26 cellular contexts compared by ENCODE assay signal in the genomic region with DNA sequence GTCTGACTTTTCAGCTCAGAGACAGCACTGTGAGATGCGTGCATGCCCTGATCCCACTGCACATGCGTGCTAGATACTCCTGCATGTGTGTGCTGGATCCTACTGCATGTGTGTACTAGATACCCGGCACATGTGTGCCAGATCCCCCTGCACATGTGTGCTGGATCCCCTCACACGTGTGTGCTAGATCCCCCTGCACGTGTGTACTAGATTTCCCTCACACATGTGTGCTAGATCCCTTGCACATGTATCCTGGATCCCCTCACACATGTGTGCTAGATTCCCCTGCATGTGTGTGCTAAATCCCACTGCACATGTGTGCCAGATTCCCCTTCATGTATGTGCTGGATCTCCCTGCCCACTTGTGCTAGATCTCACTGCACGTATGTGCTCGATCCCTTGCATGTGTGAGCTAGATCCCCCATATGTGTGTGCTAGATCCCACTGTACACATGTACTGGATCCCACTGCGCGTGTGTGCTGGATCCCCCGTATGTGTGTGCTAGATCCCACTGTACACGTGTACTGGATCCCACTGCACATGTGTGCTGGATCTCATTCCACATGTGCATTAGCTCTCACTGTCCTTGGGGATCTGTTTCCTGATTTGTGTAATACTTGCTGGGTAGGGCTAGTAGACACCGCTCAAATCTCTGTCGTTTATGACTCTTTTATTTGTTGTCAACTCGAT.
"Had no signal": no experiment of that assay in that cellular context is flagged by ENCODE, and none has a peak within 500 bp of the region (broad histone marks: within the 10 kb centered on the region; RNA-seq: fewer than 3 reads in every experiment).

No MANE protein-coding gene starts in this region.

- DNase-seq: Karpas-422, KG1, MG63, NCI-H1092, NCI-H1105 treated with DMSO at 0.1 percent for 48 hours, NCI-H1417 treated with DMSO at 0.1 percent for 48 hours, NCI-H146, NCI-H1694 treated with DMSO at 0.1 percent for 48 hours, NCI-H1930, NCI-H2081, NCI-H2107, NCI-H2171, NCI-H226, NCI-H446, NCI-H510A, NCI-H524 treated with DMSO at 0.1 percent for 48 hours, NCI-H69, NCI-H774, PC-3, Right ventricle myocardium superior, SIG-M5 had no signal

- H3K27me3 ChIP-seq: MG63, SJSA1 had no signal

- H3K36me3 ChIP-seq: MG63, SJSA1 had no signal

- H3K9me3 ChIP-seq: MG63, SJSA1 had no signal

- H3K27ac ChIP-seq: HL-60, SJSA1, SK-N-MC had no signal

- H3K4me1 ChIP-seq: SJSA1 had no signal

- FAIRE-seq: HTR-8/SVneo had no signal

- ATAC-seq: Panc1, PC-3 had no signal

- H3K4me3 ChIP-seq: MG63, SJSA1, SK-N-MC had no signal
